ENCODE assay signal across 1 cellular context in the genomic region with DNA sequence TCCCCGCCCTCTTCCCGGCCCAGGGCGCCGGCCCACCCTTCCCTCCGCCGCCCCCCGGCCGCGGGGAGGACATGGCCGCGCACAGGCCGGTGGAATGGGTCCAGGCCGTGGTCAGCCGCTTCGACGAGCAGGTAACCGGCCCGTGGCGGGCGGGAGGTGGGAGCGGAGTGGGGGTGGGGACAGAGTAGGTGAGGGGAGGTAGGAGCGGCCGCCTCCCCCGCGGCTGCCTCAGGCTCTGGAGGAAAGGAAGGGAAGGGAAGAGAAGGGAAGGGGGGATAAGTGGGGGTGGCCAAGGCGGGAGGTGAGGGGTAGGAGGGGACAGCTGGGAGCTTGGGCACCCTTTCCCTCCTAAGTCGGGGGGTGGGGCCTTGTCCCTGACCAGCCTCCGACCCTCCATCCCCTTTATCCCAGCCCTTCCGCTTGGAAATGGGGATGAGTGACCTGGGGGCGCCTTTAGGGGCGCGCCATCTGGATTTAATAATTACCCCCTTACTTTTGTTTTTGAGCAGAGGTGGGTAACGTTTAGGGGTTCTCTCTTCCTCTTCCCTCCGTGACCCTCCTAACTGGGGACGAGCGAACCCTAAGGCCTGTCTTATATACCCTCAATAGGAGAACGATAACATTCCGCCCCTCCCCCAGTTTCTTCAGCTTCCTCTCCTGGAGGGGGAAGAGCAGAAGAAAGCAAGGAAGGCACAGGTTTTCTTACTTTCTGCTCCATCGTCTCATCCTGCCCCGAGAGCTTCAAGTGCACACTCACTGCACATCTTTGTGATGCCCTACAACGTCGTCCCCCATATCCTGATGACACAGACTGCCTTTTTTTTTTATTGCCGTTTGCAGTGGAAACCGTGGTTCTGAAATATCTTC.
TF ChIP-seq lines count a peak whose summit lies in the region.

No MANE protein-coding gene starts in this region.

TF ChIP-seq in HEK293, 187 proteins besides CTCF, POLR2A, EP300 and RAD21 (continued from another document and continues in another):
- TF ChIP-seq, protein P1, sequence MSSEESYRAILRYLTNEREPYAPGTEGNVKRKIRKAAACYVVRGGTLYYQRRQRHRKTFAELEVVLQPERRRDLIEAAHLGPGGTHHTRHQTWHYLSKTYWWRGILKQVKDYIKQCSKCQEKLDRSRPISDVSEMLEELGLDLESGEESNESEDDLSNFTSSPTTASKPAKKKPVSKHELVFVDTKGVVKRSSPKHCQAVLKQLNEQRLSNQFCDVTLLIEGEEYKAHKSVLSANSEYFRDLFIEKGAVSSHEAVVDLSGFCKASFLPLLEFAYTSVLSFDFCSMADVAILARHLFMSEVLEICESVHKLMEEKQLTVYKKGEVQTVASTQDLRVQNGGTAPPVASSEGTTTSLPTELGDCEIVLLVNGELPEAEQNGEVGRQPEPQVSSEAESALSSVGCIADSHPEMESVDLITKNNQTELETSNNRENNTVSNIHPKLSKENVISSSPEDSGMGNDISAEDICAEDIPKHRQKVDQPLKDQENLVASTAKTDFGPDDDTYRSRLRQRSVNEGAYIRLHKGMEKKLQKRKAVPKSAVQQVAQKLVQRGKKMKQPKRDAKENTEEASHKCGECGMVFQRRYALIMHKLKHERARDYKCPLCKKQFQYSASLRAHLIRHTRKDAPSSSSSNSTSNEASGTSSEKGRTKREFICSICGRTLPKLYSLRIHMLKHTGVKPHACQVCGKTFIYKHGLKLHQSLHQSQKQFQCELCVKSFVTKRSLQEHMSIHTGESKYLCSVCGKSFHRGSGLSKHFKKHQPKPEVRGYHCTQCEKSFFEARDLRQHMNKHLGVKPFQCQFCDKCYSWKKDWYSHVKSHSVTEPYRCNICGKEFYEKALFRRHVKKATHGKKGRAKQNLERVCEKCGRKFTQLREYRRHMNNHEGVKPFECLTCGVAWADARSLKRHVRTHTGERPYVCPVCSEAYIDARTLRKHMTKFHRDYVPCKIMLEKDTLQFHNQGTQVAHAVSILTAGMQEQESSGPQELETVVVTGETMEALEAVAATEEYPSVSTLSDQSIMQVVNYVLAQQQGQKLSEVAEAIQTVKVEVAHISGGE (tag by site-specific recombination; conservative IDR thresholded peaks at IDR 0.05; ENCODE audit: low read depth), result peak; percentile 74
- no peak for TF ChIP-seq GFI1B (tag by site-specific recombination; IDR thresholded peaks at IDR 0.05)
- TF ChIP-seq MYNN (tag by site-specific recombination; IDR thresholded peaks at IDR 0.05; ENCODE audit: borderline replicate concordance), result no peak
- TF ChIP-seq ZNF654 (tag by site-specific recombination; IDR thresholded peaks at IDR 0.05; ENCODE audit: low read depth), result no peak
- no peak for TF ChIP-seq ZNF785 (tag by site-specific recombination; IDR thresholded peaks at IDR 0.05)
- no peak; the same call in 1 of the 2 replicates for TF ChIP-seq MZF1 (tag by site-specific recombination; IDR thresholded peaks at IDR 0.05; ENCODE audit: borderline replicate concordance)
- TF ChIP-seq ZNF521 (tag by site-specific recombination; IDR thresholded peaks at IDR 0.05), result no peak
- TF ChIP-seq ZNF426 (tag by site-specific recombination; IDR thresholded peaks at IDR 0.05), result no peak
- TF ChIP-seq, protein P2, sequence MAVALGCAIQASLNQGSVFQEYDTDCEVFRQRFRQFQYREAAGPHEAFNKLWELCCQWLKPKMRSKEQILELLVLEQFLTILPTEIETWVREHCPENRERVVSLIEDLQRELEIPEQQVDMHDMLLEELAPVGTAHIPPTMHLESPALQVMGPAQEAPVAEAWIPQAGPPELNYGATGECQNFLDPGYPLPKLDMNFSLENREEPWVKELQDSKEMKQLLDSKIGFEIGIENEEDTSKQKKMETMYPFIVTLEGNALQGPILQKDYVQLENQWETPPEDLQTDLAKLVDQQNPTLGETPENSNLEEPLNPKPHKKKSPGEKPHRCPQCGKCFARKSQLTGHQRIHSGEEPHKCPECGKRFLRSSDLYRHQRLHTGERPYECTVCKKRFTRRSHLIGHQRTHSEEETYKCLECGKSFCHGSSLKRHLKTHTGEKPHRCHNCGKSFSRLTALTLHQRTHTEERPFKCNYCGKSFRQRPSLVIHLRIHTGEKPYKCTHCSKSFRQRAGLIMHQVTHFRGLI (tag by site-specific recombination; IDR thresholded peaks at IDR 0.05), result no peak
- TF ChIP-seq, protein P3, sequence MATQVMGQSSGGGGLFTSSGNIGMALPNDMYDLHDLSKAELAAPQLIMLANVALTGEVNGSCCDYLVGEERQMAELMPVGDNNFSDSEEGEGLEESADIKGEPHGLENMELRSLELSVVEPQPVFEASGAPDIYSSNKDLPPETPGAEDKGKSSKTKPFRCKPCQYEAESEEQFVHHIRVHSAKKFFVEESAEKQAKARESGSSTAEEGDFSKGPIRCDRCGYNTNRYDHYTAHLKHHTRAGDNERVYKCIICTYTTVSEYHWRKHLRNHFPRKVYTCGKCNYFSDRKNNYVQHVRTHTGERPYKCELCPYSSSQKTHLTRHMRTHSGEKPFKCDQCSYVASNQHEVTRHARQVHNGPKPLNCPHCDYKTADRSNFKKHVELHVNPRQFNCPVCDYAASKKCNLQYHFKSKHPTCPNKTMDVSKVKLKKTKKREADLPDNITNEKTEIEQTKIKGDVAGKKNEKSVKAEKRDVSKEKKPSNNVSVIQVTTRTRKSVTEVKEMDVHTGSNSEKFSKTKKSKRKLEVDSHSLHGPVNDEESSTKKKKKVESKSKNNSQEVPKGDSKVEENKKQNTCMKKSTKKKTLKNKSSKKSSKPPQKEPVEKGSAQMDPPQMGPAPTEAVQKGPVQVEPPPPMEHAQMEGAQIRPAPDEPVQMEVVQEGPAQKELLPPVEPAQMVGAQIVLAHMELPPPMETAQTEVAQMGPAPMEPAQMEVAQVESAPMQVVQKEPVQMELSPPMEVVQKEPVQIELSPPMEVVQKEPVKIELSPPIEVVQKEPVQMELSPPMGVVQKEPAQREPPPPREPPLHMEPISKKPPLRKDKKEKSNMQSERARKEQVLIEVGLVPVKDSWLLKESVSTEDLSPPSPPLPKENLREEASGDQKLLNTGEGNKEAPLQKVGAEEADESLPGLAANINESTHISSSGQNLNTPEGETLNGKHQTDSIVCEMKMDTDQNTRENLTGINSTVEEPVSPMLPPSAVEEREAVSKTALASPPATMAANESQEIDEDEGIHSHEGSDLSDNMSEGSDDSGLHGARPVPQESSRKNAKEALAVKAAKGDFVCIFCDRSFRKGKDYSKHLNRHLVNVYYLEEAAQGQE (tag by site-specific recombination; IDR thresholded peaks at IDR 0.05), result 0 out of 2 replicates have a peak, but pooled peaks have one; percentile 5
- TF ChIP-seq HOXA7 (CRISPR knock-in tag; IDR thresholded peaks at IDR 0.05; ENCODE audit: borderline replicate concordance), result no peak
- 0 out of 2 replicates have a peak, but pooled peaks have one; percentile 33 for TF ChIP-seq KLF7 (tag by site-specific recombination; IDR thresholded peaks at IDR 0.05; ENCODE audit: borderline replicate concordance)
- TF ChIP-seq ZNF830 (tag by site-specific recombination; IDR thresholded peaks at IDR 0.05; ENCODE audit: low read depth), result no peak
- TF ChIP-seq SETDB1 (IDR thresholded peaks at IDR 0.05; ENCODE audit: insufficient read length, low read length), result no peak
- TF ChIP-seq, protein P4, sequence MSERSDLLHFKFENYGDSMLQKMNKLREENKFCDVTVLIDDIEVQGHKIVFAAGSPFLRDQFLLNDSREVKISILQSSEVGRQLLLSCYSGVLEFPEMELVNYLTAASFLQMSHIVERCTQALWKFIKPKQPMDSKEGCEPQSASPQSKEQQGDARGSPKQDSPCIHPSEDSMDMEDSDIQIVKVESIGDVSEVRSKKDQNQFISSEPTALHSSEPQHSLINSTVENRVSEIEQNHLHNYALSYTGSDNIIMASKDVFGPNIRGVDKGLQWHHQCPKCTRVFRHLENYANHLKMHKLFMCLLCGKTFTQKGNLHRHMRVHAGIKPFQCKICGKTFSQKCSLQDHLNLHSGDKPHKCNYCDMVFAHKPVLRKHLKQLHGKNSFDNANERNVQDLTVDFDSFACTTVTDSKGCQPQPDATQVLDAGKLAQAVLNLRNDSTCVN (tag by site-specific recombination; optimal IDR thresholded peaks at IDR 0.05), result peak; percentile 57
- TF ChIP-seq, protein P5, sequence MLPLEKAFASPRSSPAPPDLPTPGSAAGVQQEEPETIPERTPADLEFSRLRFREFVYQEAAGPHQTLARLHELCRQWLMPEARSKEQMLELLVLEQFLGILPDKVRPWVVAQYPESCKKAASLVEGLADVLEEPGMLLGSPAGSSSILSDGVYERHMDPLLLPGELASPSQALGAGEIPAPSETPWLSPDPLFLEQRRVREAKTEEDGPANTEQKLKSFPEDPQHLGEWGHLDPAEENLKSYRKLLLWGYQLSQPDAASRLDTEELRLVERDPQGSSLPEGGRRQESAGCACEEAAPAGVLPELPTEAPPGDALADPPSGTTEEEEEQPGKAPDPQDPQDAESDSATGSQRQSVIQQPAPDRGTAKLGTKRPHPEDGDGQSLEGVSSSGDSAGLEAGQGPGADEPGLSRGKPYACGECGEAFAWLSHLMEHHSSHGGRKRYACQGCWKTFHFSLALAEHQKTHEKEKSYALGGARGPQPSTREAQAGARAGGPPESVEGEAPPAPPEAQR (tag by site-specific recombination; IDR thresholded peaks at IDR 0.05), result no peak
- TF ChIP-seq, protein P6, sequence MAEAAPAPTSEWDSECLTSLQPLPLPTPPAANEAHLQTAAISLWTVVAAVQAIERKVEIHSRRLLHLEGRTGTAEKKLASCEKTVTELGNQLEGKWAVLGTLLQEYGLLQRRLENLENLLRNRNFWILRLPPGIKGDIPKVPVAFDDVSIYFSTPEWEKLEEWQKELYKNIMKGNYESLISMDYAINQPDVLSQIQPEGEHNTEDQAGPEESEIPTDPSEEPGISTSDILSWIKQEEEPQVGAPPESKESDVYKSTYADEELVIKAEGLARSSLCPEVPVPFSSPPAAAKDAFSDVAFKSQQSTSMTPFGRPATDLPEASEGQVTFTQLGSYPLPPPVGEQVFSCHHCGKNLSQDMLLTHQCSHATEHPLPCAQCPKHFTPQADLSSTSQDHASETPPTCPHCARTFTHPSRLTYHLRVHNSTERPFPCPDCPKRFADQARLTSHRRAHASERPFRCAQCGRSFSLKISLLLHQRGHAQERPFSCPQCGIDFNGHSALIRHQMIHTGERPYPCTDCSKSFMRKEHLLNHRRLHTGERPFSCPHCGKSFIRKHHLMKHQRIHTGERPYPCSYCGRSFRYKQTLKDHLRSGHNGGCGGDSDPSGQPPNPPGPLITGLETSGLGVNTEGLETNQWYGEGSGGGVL (tag by site-specific recombination; IDR thresholded peaks at IDR 0.05), result peak; percentile 99
- TF ChIP-seq, protein P7, sequence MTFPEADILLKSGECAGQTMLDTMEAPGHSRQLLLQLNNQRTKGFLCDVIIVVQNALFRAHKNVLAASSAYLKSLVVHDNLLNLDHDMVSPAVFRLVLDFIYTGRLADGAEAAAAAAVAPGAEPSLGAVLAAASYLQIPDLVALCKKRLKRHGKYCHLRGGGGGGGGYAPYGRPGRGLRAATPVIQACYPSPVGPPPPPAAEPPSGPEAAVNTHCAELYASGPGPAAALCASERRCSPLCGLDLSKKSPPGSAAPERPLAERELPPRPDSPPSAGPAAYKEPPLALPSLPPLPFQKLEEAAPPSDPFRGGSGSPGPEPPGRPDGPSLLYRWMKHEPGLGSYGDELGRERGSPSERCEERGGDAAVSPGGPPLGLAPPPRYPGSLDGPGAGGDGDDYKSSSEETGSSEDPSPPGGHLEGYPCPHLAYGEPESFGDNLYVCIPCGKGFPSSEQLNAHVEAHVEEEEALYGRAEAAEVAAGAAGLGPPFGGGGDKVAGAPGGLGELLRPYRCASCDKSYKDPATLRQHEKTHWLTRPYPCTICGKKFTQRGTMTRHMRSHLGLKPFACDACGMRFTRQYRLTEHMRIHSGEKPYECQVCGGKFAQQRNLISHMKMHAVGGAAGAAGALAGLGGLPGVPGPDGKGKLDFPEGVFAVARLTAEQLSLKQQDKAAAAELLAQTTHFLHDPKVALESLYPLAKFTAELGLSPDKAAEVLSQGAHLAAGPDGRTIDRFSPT (tag by site-specific recombination; IDR thresholded peaks at IDR 0.05), result 0 out of 2 replicates have a peak, but pooled peaks have one; percentile 11
- TF ChIP-seq, protein P8, sequence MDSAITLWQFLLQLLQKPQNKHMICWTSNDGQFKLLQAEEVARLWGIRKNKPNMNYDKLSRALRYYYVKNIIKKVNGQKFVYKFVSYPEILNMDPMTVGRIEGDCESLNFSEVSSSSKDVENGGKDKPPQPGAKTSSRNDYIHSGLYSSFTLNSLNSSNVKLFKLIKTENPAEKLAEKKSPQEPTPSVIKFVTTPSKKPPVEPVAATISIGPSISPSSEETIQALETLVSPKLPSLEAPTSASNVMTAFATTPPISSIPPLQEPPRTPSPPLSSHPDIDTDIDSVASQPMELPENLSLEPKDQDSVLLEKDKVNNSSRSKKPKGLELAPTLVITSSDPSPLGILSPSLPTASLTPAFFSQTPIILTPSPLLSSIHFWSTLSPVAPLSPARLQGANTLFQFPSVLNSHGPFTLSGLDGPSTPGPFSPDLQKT (IDR thresholded peaks at IDR 0.05; ENCODE audit: borderline replicate concordance, low read depth, low read length), result no peak
- TF ChIP-seq ZBTB21 (tag by site-specific recombination; IDR thresholded peaks at IDR 0.05), result 0 out of 2 replicates have a peak, but pooled peaks have one; percentile 26
- no peak for TF ChIP-seq ZNF621 (tag by site-specific recombination; IDR thresholded peaks at IDR 0.05)
- TF ChIP-seq, protein P9, sequence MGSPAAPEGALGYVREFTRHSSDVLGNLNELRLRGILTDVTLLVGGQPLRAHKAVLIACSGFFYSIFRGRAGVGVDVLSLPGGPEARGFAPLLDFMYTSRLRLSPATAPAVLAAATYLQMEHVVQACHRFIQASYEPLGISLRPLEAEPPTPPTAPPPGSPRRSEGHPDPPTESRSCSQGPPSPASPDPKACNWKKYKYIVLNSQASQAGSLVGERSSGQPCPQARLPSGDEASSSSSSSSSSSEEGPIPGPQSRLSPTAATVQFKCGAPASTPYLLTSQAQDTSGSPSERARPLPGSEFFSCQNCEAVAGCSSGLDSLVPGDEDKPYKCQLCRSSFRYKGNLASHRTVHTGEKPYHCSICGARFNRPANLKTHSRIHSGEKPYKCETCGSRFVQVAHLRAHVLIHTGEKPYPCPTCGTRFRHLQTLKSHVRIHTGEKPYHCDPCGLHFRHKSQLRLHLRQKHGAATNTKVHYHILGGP (tag by site-specific recombination; IDR thresholded peaks at IDR 0.05), result no peak
- TF ChIP-seq ZNF701 (tag by site-specific recombination; IDR thresholded peaks at IDR 0.05), result peak; percentile 97
- no peak for TF ChIP-seq ZFP3 (tag by site-specific recombination; IDR thresholded peaks at IDR 0.05; ENCODE audit: low read depth)
- TF ChIP-seq SALL2 (tag by site-specific recombination; IDR thresholded peaks at IDR 0.05; ENCODE audit: borderline replicate concordance), result no peak
- TF ChIP-seq ZNF311 (tag by site-specific recombination; IDR thresholded peaks at IDR 0.05; ENCODE audit: borderline replicate concordance), result no peak
- TF ChIP-seq, protein P10, sequence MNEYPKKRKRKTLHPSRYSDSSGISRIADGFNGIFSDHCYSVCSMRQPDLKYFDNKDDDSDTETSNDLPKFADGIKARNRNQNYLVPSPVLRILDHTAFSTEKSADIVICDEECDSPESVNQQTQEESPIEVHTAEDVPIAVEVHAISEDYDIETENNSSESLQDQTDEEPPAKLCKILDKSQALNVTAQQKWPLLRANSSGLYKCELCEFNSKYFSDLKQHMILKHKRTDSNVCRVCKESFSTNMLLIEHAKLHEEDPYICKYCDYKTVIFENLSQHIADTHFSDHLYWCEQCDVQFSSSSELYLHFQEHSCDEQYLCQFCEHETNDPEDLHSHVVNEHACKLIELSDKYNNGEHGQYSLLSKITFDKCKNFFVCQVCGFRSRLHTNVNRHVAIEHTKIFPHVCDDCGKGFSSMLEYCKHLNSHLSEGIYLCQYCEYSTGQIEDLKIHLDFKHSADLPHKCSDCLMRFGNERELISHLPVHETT (tag by site-specific recombination; IDR thresholded peaks at IDR 0.05), result no peak
- TF ChIP-seq RBAK (tag by site-specific recombination; IDR thresholded peaks at IDR 0.05), result no peak
- TF ChIP-seq HOXC10 (CRISPR knock-in tag; IDR thresholded peaks at IDR 0.05), result no peak
- TF ChIP-seq, protein P11, sequence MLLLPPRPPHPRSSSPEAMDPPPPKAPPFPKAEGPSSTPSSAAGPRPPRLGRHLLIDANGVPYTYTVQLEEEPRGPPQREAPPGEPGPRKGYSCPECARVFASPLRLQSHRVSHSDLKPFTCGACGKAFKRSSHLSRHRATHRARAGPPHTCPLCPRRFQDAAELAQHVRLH (tag by site-specific recombination; IDR thresholded peaks at IDR 0.05), result peak; percentile 72; the same call in 1 of the 2 replicates
